Comparison of ENCODE assay signal across 20 cellular contexts in the genomic region with DNA sequence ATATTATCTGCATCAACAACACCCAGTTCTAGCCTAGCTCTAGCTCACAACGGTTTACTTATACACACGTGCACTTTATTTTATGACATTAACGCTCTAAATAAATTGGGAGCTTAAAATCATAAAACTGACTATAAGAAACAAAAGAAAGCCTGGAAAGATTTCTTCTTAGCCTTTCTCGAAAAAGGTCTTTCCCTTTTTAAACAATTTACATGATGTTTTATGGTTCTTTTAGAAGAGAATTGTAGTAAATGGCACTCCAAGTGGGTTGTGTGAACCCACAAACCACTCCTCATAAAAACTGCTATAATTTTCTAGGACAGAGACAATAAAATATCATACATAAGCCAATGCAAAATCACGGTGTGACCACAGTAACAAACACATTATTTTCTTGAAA. TPM values are rescaled to one million over a fixed set of nuclear protein-coding genes. Genes with fewer than 3 reads are reported as not detected.
DNase-seq lines count a peak whose midpoint lies in the region; ATAC-seq, FAIRE-seq and TF ChIP-seq lines count a peak whose summit lies in the region.
"Had no signal": no experiment of that assay in that cellular context is flagged by ENCODE, and none has a peak within 500 bp of the region (broad histone marks: within the 10 kb centered on the region; RNA-seq: fewer than 3 reads in every experiment).

No MANE protein-coding gene starts in this region.

- H3K36me3 ChIP-seq in HEK293 (ENCODE audit: control insufficient read depth in 2 of 2, insufficient read depth in 1 of 2, low read length in 2 of 2) (no peaks in the 10 kb centered on the region), small intestine (ENCODE audit: control insufficient read depth in 2 of 2, insufficient read depth in 2 of 2, low read length in 2 of 2) (no peaks in the 10 kb centered on the region), vagina (no peaks in the 10 kb centered on the region)

- no peaks in the 10 kb centered on the region for H3K27me3 Mint-ChIP-seq in activated T-cell treated with anti-CD3 and anti-CD28 coated beads, Interleukin-2, amount 50 U/mL, for 24 hours
- H3K27me3 Mint-ChIP-seq in natural killer cell treated with Interleukin-12 subunit alpha and Interleukin-12 subunit beta and Interleukin-15 and Interleukin-18, amount 100 ng/mL, for 72 hours: no peaks in the 10 kb centered on the region
- H3K27me3 Mint-ChIP-seq: B cell; CD4-positive, alpha-beta T cell had no signal

- no peaks in the 10 kb centered on the region for H3K9me3 ChIP-seq in HEK293 (ENCODE audit: control insufficient read depth, insufficient read depth, low read depth, low read length)
- H3K9me3 ChIP-seq in small intestine (ENCODE audit: control insufficient read depth, low read depth): no peaks in the 10 kb centered on the region
- H3K9me3 ChIP-seq in vagina: no peaks in the 10 kb centered on the region
- H3K9me3 ChIP-seq: A549; BLaER1 treated with 17β-estradiol and CSF1 and Interleukin-3, amounts not matched to agents 10 nM and 100 nM; Caco-2 had no signal

- CTCF ChIA-PET in HEK293 (lab: Yijun Ruan, JAX): interaction anchor here (0.6 to 2.8 kb wide), 15 partner anchors 11 to 1886 kb away, joined by 3 to 14 read pairs (median 4); a partner anchor contains a TSS

- no peaks in the 10 kb centered on the region for H3K9me3 Mint-ChIP-seq in activated T-cell treated with anti-CD3 and anti-CD28 coated beads, Interleukin-2, amount 50 U/mL, for 24 hours
- no peaks in the 10 kb centered on the region for H3K9me3 Mint-ChIP-seq in natural killer cell treated with Interleukin-12 subunit alpha and Interleukin-12 subunit beta and Interleukin-15 and Interleukin-18, amount 100 ng/mL, for 72 hours
- H3K9me3 Mint-ChIP-seq: CD4-positive, alpha-beta T cell; CD8-positive, alpha-beta T cell had no signal

- no peak overlapping the region for H3K4me3 Mint-ChIP-seq in activated T-cell treated with anti-CD3 and anti-CD28 coated beads, Interleukin-2, amount 50 U/mL, for 24 hours
- no peak overlapping the region for H3K4me3 Mint-ChIP-seq in natural killer cell treated with Interleukin-12 subunit alpha and Interleukin-12 subunit beta and Interleukin-15 and Interleukin-18, amount 100 ng/mL, for 72 hours
- H3K4me3 Mint-ChIP-seq: B cell; CD4-positive, alpha-beta T cell; CD8-positive, alpha-beta T cell had no signal

- TF ChIP-seq CTCF in HEK293 (tag by site-specific recombination; IDR thresholded peaks at IDR 0.05): no peak
- TF ChIP-seq CTCF in vagina (IDR thresholded peaks at IDR 0.05): no peak

- H3K36me3 Mint-ChIP-seq in activated T-cell treated with anti-CD3 and anti-CD28 coated beads, Interleukin-2, amount 50 U/mL, for 24 hours (ENCODE audit: low read depth): peaks cover 7% of the 10 kb centered on the region
- no peaks in the 10 kb centered on the region for H3K36me3 Mint-ChIP-seq in natural killer cell treated with Interleukin-12 subunit alpha and Interleukin-12 subunit beta and Interleukin-15 and Interleukin-18, amount 100 ng/mL, for 72 hours

- H3K27me3 ChIP-seq in small intestine (ENCODE audit: control insufficient read depth in 2 of 2, insufficient read depth in 2 of 2, low read length in 2 of 2): no peaks in the 10 kb centered on the region
- no peaks in the 10 kb centered on the region for H3K27me3 ChIP-seq in vagina
- H3K27me3 ChIP-seq: BLaER1 treated with 17β-estradiol and CSF1 and Interleukin-3, amounts not matched to agents 10 nM and 100 nM had no signal

- H3K4me1 Mint-ChIP-seq in activated T-cell treated with anti-CD3 and anti-CD28 coated beads, Interleukin-2, amount 50 U/mL, for 24 hours (ENCODE audit: low read depth): peaks cover 48% of the 10 kb centered on the region
- H3K4me1 Mint-ChIP-seq in natural killer cell treated with Interleukin-12 subunit alpha and Interleukin-12 subunit beta and Interleukin-15 and Interleukin-18, amount 100 ng/mL, for 72 hours (ENCODE audit: low read depth in 2 of 2): peaks cover 16 to 27% of the 10 kb centered on the region in 2 donors

- DNase-seq in small intestine: no peak
- no peak for DNase-seq in vagina (ENCODE audit: extremely low spot score in 2 of 2)
- DNase-seq in activated T-cell treated with anti-CD3 and anti-CD28 coated beads, Interleukin-2, amount 50 U/mL, for 24 hours: no peak
- DNase-seq in natural killer cell treated with Interleukin-12 subunit alpha and Interleukin-12 subunit beta and Interleukin-15 and Interleukin-18, amount 100 ng/mL, for 72 hours (ENCODE audit: low spot score): no peak
- no peak for DNase-seq in cerebellar cortex (ENCODE audit: low spot score)
- DNase-seq: AML-193; Caco-2; Calu3; CD4-positive, alpha-beta T cell; CD8-positive, alpha-beta T cell; DMS79 treated with DMSO at 0.1 percent for 48 hours; GF-D8 had no signal

- peak; percentile 21 for FAIRE-seq in colon (lab: Jason Lieb, UNC)
- FAIRE-seq in small intestine (lab: Jason Lieb, UNC): peak; percentile 44
- FAIRE-seq: GM12891 had no signal

- H3K27ac ChIP-seq in HEK293 (ENCODE audit: extremely low read depth, low read depth, low read length): no peak overlapping the region
- H3K27ac ChIP-seq in small intestine (ENCODE audit: low read depth in 1 of 2, low read length in 1 of 2): no peak overlapping the region
- H3K27ac ChIP-seq in vagina: peak overlapping the region; percentile 60
- H3K27ac ChIP-seq: 22Rv1; A549; BLaER1 treated with 17β-estradiol and CSF1 and Interleukin-3, amounts not matched to agents 10 nM and 100 nM; C4-2B had no signal

- no peak for TF ChIP-seq POLR2A in vagina (IDR thresholded peaks at IDR 0.05)

- 0 out of 2 replicates have a peak, but pooled peaks cover 4% of the 10 kb centered on the region for H3K4me1 ChIP-seq in HEK293 (ENCODE audit: control insufficient read depth, insufficient read depth, low read length)
- H3K4me1 ChIP-seq in small intestine (ENCODE audit: control insufficient read depth in 2 of 2, insufficient read depth in 1 of 2, low read depth in 1 of 2, low read length in 1 of 2): peaks cover 2% of the 10 kb centered on the region in 2 donors
- H3K4me1 ChIP-seq in vagina: peaks cover 26% of the 10 kb centered on the region

- no peak overlapping the region for H3K27ac Mint-ChIP-seq in activated T-cell treated with anti-CD3 and anti-CD28 coated beads, Interleukin-2, amount 50 U/mL, for 24 hours
- no peak overlapping the region for H3K27ac Mint-ChIP-seq in natural killer cell treated with Interleukin-12 subunit alpha and Interleukin-12 subunit beta and Interleukin-15 and Interleukin-18, amount 100 ng/mL, for 72 hours
- H3K27ac Mint-ChIP-seq: B cell; CD4-positive, alpha-beta T cell; CD8-positive, alpha-beta T cell had no signal

- ATAC-seq in natural killer cell treated with Interleukin-12 subunit alpha and Interleukin-12 subunit beta and Interleukin-15 and Interleukin-18, amount 100 ng/mL, for 72 hours: no peak
- ATAC-seq: CD8-positive, alpha-beta T cell had no signal

- intact Hi-C loops in vagina (cut with DNase I): no loop called here

- H3K4me3 ChIP-seq in HEK293 (ENCODE audit: low read depth, low read length): no peak overlapping the region
- no peak overlapping the region for H3K4me3 ChIP-seq in small intestine (ENCODE audit: low read depth in 1 of 2, low read length in 2 of 2)
- H3K4me3 ChIP-seq in vagina: no peak overlapping the region
- H3K4me3 ChIP-seq: A549; BLaER1 treated with 17β-estradiol and CSF1 and Interleukin-3, amounts not matched to agents 10 nM and 100 nM had no signal

- POLR2A ChIA-PET in HEK293 (lab: Yijun Ruan, JAX): no interaction called here

- WGBS in small intestine, 3 donors: 54 to 75% (median 66%) methylated on average over 5 of the region's 5 CpGs

TF ChIP-seq in HEK293, 187 proteins besides CTCF, POLR2A, EP300 and RAD21 (continues in another document):
- TF ChIP-seq ZNF132 (tag by site-specific recombination; IDR thresholded peaks at IDR 0.05; ENCODE audit: borderline replicate concordance): no peak
- TF ChIP-seq, protein P1, sequence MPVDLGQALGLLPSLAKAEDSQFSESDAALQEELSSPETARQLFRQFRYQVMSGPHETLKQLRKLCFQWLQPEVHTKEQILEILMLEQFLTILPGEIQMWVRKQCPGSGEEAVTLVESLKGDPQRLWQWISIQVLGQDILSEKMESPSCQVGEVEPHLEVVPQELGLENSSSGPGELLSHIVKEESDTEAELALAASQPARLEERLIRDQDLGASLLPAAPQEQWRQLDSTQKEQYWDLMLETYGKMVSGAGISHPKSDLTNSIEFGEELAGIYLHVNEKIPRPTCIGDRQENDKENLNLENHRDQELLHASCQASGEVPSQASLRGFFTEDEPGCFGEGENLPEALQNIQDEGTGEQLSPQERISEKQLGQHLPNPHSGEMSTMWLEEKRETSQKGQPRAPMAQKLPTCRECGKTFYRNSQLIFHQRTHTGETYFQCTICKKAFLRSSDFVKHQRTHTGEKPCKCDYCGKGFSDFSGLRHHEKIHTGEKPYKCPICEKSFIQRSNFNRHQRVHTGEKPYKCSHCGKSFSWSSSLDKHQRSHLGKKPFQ (tag by site-specific recombination; IDR thresholded peaks at IDR 0.05): peak; percentile 66; the same call in 1 of the 2 replicates
- TF ChIP-seq, protein P2, sequence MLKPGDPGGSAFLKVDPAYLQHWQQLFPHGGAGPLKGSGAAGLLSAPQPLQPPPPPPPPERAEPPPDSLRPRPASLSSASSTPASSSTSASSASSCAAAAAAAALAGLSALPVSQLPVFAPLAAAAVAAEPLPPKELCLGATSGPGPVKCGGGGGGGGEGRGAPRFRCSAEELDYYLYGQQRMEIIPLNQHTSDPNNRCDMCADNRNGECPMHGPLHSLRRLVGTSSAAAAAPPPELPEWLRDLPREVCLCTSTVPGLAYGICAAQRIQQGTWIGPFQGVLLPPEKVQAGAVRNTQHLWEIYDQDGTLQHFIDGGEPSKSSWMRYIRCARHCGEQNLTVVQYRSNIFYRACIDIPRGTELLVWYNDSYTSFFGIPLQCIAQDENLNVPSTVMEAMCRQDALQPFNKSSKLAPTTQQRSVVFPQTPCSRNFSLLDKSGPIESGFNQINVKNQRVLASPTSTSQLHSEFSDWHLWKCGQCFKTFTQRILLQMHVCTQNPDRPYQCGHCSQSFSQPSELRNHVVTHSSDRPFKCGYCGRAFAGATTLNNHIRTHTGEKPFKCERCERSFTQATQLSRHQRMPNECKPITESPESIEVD (tag by site-specific recombination; IDR thresholded peaks at IDR 0.05): peak; percentile 91
- TF ChIP-seq, protein P3, sequence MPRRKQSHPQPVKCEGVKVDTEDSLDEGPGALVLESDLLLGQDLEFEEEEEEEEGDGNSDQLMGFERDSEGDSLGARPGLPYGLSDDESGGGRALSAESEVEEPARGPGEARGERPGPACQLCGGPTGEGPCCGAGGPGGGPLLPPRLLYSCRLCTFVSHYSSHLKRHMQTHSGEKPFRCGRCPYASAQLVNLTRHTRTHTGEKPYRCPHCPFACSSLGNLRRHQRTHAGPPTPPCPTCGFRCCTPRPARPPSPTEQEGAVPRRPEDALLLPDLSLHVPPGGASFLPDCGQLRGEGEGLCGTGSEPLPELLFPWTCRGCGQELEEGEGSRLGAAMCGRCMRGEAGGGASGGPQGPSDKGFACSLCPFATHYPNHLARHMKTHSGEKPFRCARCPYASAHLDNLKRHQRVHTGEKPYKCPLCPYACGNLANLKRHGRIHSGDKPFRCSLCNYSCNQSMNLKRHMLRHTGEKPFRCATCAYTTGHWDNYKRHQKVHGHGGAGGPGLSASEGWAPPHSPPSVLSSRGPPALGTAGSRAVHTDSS (tag by site-specific recombination; IDR thresholded peaks at IDR 0.05): no peak

RNA-seq across cellular contexts. Expression of a gene that starts 23.1 kb away (rescaled TPM):
- polyA plus RNA-seq in small intestine: 10 to 100 TPM; 24.2 to 55.0 (median 38.1) TPM
- 20.4 TPM for total RNA-seq in vagina
- 10 to 100 TPM; 30.8 to 33.5 TPM for total RNA-seq in natural killer cell treated with Interleukin-12 subunit alpha and Interleukin-12 subunit beta and Interleukin-15 and Interleukin-18, amount 100 ng/mL, for 72 hours
